In the genomic region with DNA sequence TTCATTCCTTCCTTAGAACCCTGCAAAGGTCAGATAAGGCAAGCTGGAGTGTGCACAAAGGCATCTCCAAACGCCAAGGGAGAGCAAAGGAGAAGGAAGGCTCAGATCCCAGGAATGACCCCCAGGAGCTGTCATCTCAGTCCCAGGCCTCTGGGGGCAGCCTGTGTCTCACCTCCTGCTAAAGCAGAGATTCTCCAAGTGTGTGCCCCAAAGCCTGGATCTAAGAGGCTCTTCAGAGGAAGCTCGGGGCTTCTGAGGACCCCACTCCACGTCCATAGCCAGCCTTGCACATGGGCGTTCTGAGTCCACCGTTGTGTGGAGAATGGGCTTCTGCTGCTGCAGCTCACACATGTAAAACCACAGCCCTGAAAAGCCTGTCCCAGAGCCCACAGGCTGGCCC, we compare ENCODE assay signal across 1 cellular context.
TF ChIP-seq lines count a peak whose summit lies in the region.

No MANE protein-coding gene starts in this region.

TF ChIP-seq in H1, 55 proteins besides CTCF, POLR2A, EP300 and RAD21 (continued from another document):
- TF ChIP-seq, protein P1, sequence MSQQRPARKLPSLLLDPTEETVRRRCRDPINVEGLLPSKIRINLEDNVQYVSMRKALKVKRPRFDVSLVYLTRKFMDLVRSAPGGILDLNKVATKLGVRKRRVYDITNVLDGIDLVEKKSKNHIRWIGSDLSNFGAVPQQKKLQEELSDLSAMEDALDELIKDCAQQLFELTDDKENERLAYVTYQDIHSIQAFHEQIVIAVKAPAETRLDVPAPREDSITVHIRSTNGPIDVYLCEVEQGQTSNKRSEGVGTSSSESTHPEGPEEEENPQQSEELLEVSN (IDR thresholded peaks at IDR 0.05), result no peak
- TF ChIP-seq, protein P2, sequence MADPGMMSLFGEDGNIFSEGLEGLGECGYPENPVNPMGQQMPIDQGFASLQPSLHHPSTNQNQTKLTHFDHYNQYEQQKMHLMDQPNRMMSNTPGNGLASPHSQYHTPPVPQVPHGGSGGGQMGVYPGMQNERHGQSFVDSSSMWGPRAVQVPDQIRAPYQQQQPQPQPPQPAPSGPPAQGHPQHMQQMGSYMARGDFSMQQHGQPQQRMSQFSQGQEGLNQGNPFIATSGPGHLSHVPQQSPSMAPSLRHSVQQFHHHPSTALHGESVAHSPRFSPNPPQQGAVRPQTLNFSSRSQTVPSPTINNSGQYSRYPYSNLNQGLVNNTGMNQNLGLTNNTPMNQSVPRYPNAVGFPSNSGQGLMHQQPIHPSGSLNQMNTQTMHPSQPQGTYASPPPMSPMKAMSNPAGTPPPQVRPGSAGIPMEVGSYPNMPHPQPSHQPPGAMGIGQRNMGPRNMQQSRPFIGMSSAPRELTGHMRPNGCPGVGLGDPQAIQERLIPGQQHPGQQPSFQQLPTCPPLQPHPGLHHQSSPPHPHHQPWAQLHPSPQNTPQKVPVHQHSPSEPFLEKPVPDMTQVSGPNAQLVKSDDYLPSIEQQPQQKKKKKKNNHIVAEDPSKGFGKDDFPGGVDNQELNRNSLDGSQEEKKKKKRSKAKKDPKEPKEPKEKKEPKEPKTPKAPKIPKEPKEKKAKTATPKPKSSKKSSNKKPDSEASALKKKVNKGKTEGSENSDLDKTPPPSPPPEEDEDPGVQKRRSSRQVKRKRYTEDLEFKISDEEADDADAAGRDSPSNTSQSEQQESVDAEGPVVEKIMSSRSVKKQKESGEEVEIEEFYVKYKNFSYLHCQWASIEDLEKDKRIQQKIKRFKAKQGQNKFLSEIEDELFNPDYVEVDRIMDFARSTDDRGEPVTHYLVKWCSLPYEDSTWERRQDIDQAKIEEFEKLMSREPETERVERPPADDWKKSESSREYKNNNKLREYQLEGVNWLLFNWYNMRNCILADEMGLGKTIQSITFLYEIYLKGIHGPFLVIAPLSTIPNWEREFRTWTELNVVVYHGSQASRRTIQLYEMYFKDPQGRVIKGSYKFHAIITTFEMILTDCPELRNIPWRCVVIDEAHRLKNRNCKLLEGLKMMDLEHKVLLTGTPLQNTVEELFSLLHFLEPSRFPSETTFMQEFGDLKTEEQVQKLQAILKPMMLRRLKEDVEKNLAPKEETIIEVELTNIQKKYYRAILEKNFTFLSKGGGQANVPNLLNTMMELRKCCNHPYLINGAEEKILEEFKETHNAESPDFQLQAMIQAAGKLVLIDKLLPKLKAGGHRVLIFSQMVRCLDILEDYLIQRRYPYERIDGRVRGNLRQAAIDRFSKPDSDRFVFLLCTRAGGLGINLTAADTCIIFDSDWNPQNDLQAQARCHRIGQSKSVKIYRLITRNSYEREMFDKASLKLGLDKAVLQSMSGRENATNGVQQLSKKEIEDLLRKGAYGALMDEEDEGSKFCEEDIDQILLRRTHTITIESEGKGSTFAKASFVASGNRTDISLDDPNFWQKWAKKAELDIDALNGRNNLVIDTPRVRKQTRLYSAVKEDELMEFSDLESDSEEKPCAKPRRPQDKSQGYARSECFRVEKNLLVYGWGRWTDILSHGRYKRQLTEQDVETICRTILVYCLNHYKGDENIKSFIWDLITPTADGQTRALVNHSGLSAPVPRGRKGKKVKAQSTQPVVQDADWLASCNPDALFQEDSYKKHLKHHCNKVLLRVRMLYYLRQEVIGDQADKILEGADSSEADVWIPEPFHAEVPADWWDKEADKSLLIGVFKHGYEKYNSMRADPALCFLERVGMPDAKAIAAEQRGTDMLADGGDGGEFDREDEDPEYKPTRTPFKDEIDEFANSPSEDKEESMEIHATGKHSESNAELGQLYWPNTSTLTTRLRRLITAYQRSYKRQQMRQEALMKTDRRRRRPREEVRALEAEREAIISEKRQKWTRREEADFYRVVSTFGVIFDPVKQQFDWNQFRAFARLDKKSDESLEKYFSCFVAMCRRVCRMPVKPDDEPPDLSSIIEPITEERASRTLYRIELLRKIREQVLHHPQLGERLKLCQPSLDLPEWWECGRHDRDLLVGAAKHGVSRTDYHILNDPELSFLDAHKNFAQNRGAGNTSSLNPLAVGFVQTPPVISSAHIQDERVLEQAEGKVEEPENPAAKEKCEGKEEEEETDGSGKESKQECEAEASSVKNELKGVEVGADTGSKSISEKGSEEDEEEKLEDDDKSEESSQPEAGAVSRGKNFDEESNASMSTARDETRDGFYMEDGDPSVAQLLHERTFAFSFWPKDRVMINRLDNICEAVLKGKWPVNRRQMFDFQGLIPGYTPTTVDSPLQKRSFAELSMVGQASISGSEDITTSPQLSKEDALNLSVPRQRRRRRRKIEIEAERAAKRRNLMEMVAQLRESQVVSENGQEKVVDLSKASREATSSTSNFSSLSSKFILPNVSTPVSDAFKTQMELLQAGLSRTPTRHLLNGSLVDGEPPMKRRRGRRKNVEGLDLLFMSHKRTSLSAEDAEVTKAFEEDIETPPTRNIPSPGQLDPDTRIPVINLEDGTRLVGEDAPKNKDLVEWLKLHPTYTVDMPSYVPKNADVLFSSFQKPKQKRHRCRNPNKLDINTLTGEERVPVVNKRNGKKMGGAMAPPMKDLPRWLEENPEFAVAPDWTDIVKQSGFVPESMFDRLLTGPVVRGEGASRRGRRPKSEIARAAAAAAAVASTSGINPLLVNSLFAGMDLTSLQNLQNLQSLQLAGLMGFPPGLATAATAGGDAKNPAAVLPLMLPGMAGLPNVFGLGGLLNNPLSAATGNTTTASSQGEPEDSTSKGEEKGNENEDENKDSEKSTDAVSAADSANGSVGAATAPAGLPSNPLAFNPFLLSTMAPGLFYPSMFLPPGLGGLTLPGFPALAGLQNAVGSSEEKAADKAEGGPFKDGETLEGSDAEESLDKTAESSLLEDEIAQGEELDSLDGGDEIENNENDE (IDR thresholded peaks at IDR 0.05; ENCODE audit: insufficient replicate concordance, low read length), result no peak
- TF ChIP-seq SRF (IDR thresholded peaks at IDR 0.05; ENCODE audit: low read depth, low read length), result no peak
- TF ChIP-seq SP2 (IDR thresholded peaks at IDR 0.05; ENCODE audit: low read length), result no peak
